8 cellular contexts compared by ENCODE assay signal in genomic region chr5:73596705-73597328, GRCh38. TPM values are rescaled to one million over a fixed set of nuclear protein-coding genes. Genes with fewer than 3 reads are reported as not detected.
A peak's percentile ranks its signal among the peaks of the same experiment; 100 is the strongest.
DNase-seq lines count a peak whose midpoint lies in the region; ATAC-seq and TF ChIP-seq lines count a peak whose summit lies in the region.

No MANE protein-coding gene starts in this region.

- H3K4me1 Mint-ChIP-seq in chondrocyte (ENCODE audit: low read depth) = peaks cover 10% of the 10 kb centered on the region
- H3K4me1 Mint-ChIP-seq in naive thymus-derived CD8-positive, alpha-beta T cell = no peaks in the 10 kb centered on the region

- H3K9me3 Mint-ChIP-seq in chondrocyte (ENCODE audit: low read depth) = peaks cover 7% of the 10 kb centered on the region
- H3K9me3 Mint-ChIP-seq in naive thymus-derived CD8-positive, alpha-beta T cell = peaks cover 0 to 13% (median 3%) of the 10 kb centered on the region in 9 donors

- no peak overlapping the region for H3K4me3 Mint-ChIP-seq in chondrocyte (ENCODE audit: unreplicated experiment)
- no peak overlapping the region for H3K4me3 Mint-ChIP-seq in naive thymus-derived CD8-positive, alpha-beta T cell

- H3K27me3 Mint-ChIP-seq in chondrocyte (ENCODE audit: low read depth) = no peaks in the 10 kb centered on the region
- peaks cover 3 to 9% (median 3%) of the 10 kb centered on the region in 5 donors for H3K27me3 Mint-ChIP-seq in naive thymus-derived CD8-positive, alpha-beta T cell

- DNase-seq in EL (peak; percentile 44), NCI-H510A treated with DMSO at 0.1 percent for 48 hours (lab: John Stamatoyannopoulos, UW) (peak; percentile 16), chondrocyte (ENCODE audit: low spot score) (no peak), DMS153 (lab: John Stamatoyannopoulos, UW) (no peak)
- no peak for DNase-seq in naive thymus-derived CD8-positive, alpha-beta T cell

- no peaks in the 10 kb centered on the region for H3K4me1 ChIP-seq in parathyroid adenoma

- no peak for ATAC-seq in naive thymus-derived CD8-positive, alpha-beta T cell
- no peak for ATAC-seq in GM21423 (IDR thresholded peaks at IDR 0.05; ENCODE audit: unreplicated experiment)

- H3K9me3 ChIP-seq in parathyroid adenoma (ENCODE audit: control insufficient read depth, low read length) = no peaks in the 10 kb centered on the region

- no peak overlapping the region for H3K9ac ChIP-seq in parathyroid adenoma

- no peak overlapping the region for H3K4me2 ChIP-seq in parathyroid adenoma (ENCODE audit: low read length)

- H3K79me2 ChIP-seq in parathyroid adenoma = no peaks in the 10 kb centered on the region

- H3K27me3 ChIP-seq in parathyroid adenoma (ENCODE audit: control insufficient read depth, insufficient read depth, low read length) = no peaks in the 10 kb centered on the region

- no peak overlapping the region for H2AFZ ChIP-seq in parathyroid adenoma

- peaks cover 1% of the 10 kb centered on the region for H3K36me3 Mint-ChIP-seq in chondrocyte (ENCODE audit: low read depth)
- H3K36me3 Mint-ChIP-seq in naive thymus-derived CD8-positive, alpha-beta T cell = peaks cover 0 to 2% (median 2%) of the 10 kb centered on the region in 3 donors

- H3K27ac Mint-ChIP-seq in chondrocyte (ENCODE audit: unreplicated experiment) = no peak overlapping the region
- H3K27ac Mint-ChIP-seq in naive thymus-derived CD8-positive, alpha-beta T cell = no peak overlapping the region

- POLR2A ChIA-PET in naive thymus-derived CD8-positive, alpha-beta T cell (lab: Charles Lee) = no interaction called here

- H3K27ac ChIP-seq in 22Rv1 = no peak overlapping the region
- H3K27ac ChIP-seq in parathyroid adenoma = no peak overlapping the region

- no peak overlapping the region for H3K4me3 ChIP-seq in parathyroid adenoma (ENCODE audit: low read depth, low read length)

- peak; percentile 89 for TF ChIP-seq CTCF in 22Rv1 (IDR thresholded peaks at IDR 0.05)
- TF ChIP-seq CTCF in chondrocyte (IDR thresholded peaks at IDR 0.05) = peak; percentile 76
- TF ChIP-seq CTCF in parathyroid adenoma (IDR thresholded peaks at IDR 0.05) = peak; percentile 48

- H3K36me3 ChIP-seq in parathyroid adenoma (ENCODE audit: control insufficient read depth, insufficient read depth, low read length) = peaks cover 7% of the 10 kb centered on the region

RNA-seq across cellular contexts. Expression of gene ARHGEF28, which starts 29.2 kb away (rescaled TPM):
- total RNA-seq in chondrocyte = 9.3 to 20.1 TPM (median 10.1 TPM) in 3 replicates
- under 1 TPM in 1 of 2 experiments, not detected in 1; 0.52 TPM for total RNA-seq in naive thymus-derived CD8-positive, alpha-beta T cell
- not detected for polyA plus RNA-seq in naive thymus-derived CD8-positive, alpha-beta T cell

RNA-seq across cellular contexts. Expression of gene UTP15, which starts 31.3 kb away (rescaled TPM):
- 16.7 to 21.6 TPM (median 18.4 TPM) in 3 replicates for total RNA-seq in chondrocyte
- 10 to 100 TPM; 28.1 to 32.9 TPM for total RNA-seq in naive thymus-derived CD8-positive, alpha-beta T cell
- polyA plus RNA-seq in naive thymus-derived CD8-positive, alpha-beta T cell = 1 to 10 TPM; 5.3 to 9.8 (median 7.9) TPM

RNA-seq across cellular contexts. Expression of gene ANKRA2, which starts 31.4 kb away (rescaled TPM):
- total RNA-seq in chondrocyte = 14.9 to 19.2 TPM (median 18.9 TPM) in 3 replicates
- 10 to 100 TPM; 57.8 to 64.2 TPM for total RNA-seq in naive thymus-derived CD8-positive, alpha-beta T cell
- polyA plus RNA-seq in naive thymus-derived CD8-positive, alpha-beta T cell = 10 to 100 TPM; 20.9 to 22.8 (median 21.8) TPM

Comparison
In these comparisons a context has a peak if more than half of its experiments do, and no peak if none do; other contexts are left out.
1. DNase-seq: peak in EL (single experiment) and NCI-H510A treated with DMSO at 0.1 percent for 48 hours (single experiment); none in chondrocyte (single experiment), naive thymus-derived CD8-positive, alpha-beta T cell (0 of 10) and DMS153 (single experiment).
2. Peak in every context shown above with its lines, with median percentiles within 50 percentile points of each other: CTCF ChIP-seq.